8 cellular contexts compared by ENCODE assay signal in genomic region chr6:159074120-159074684, GRCh38. TPM values are rescaled to one million over a fixed set of nuclear protein-coding genes. Genes with fewer than 3 reads are reported as not detected.
DNase-seq lines count a peak whose midpoint lies in the region; ATAC-seq and TF ChIP-seq lines count a peak whose summit lies in the region.

No MANE protein-coding gene starts in this region.

- H3K4me3 Mint-ChIP-seq in WTC11: peak overlapping the region; percentile 90

- intact Hi-C loops in esophagus squamous epithelium (cut with DNase I): no loop called here

- TF ChIP-seq CTCF in AG10803 (conservative IDR thresholded peaks at IDR 0.05; ENCODE audit: low read length) (no peak), WTC11 (IDR thresholded peaks at IDR 0.05) (no peak), esophagus squamous epithelium (IDR thresholded peaks at IDR 0.05) (no peak)

- POLR2A ChIA-PET in WTC11 (lab: Charles Lee): no interaction called here

- peak overlapping the region; percentile 20; the same call in 1 of the 2 replicates for H3K4me3 ChIP-seq in AG10803 (ENCODE audit: low read length)
- peak overlapping the region in 1 of 4 donors; percentile 12 for H3K4me3 ChIP-seq in esophagus squamous epithelium

- no peaks in the 10 kb centered on the region for H3K36me3 Mint-ChIP-seq in WTC11

- H3K4me1 ChIP-seq in esophagus squamous epithelium: no peaks in the 10 kb centered on the region

- CTCF ChIA-PET in WTC11 (lab: Charles Lee): interaction anchor here (1.5 kb wide), 1 partner anchor 30 kb away, joined by 7 read pairs; no protein-coding TSS in a partner anchor

- ATAC-seq in WTC11 (peak; percentile 95), HG03159 (IDR thresholded peaks at IDR 0.05; ENCODE audit: unreplicated experiment) (no peak)

- peaks cover 28% of the 10 kb centered on the region for H3K27me3 Mint-ChIP-seq in WTC11 (ENCODE audit: low read depth)

- H3K4me1 Mint-ChIP-seq in WTC11: peaks cover 15% of the 10 kb centered on the region

- H3K27ac ChIP-seq in esophagus squamous epithelium: no peak overlapping the region

- peak; percentile 27 for DNase-seq in AG10803 (ENCODE audit: low read depth)
- DNase-seq in HT-29 (ENCODE audit: low spot score): peak; percentile 48
- no peak for DNase-seq in WTC11 (ENCODE audit: low spot score)
- peak; percentile 64 for DNase-seq in iPS DF 19.7 (ENCODE audit: low read depth, low spot score)
- no peak for DNase-seq in GOT3 (lab: John Stamatoyannopoulos, UW)
- no peak for DNase-seq in esophagus squamous epithelium (lab: John Stamatoyannopoulos, UW)
- no peak for DNase-seq in MV-4-11 (lab: John Stamatoyannopoulos, UW)

- no peaks in the 10 kb centered on the region for H3K9me3 Mint-ChIP-seq in WTC11

- no peak for TF ChIP-seq POLR2A in esophagus squamous epithelium (IDR thresholded peaks at IDR 0.05)

- H3K27ac Mint-ChIP-seq in WTC11: no peak overlapping the region

- no peaks in the 10 kb centered on the region for H3K36me3 ChIP-seq in esophagus squamous epithelium

- WGBS in esophagus squamous epithelium, 2 donors: 35 to 44% methylated on average over 3 of the region's 3 CpGs

- H3K9me3 ChIP-seq in esophagus squamous epithelium: no peaks in the 10 kb centered on the region

- peaks cover 0 to 59% (median 0%) of the 10 kb centered on the region in 4 donors for H3K27me3 ChIP-seq in esophagus squamous epithelium

TF ChIP-seq in WTC11, 78 proteins besides CTCF, POLR2A, EP300 and RAD21:
- TF ChIP-seq KAT7 (CRISPR knock-in tag; IDR thresholded peaks at IDR 0.05; ENCODE audit: borderline replicate concordance) (no peak), USF2 (CRISPR knock-in tag; IDR thresholded peaks at IDR 0.05) (peak; percentile 98), USF1 (CRISPR knock-in tag; IDR thresholded peaks at IDR 0.05) (peak; percentile 98), NFYB (CRISPR knock-in tag; conservative IDR thresholded peaks at IDR 0.05; ENCODE audit: low read depth) (peak; percentile 97)

RNA-seq across cellular contexts. Expression of gene TAGAP, which starts 29.4 kb away (rescaled TPM):
- 0.08 TPM in 1 of 2 replicates, not detected in the other for total RNA-seq in HT-29 (2014; rRNA removed; shearing (Covaris generic))
- 0.22 to 0.27 TPM (median 0.27 TPM) in 3 replicates for total RNA-seq in WTC11 (2021)
- 1 to 10 TPM in 3 of 4 donors, under 1 TPM in 1; 0.83 to 3.6 (median 2.4) TPM for total RNA-seq in esophagus squamous epithelium

Comparison
In these comparisons a context has a peak if more than half of its experiments do, and no peak if none do; other contexts are left out.
1. DNase-seq: peak in AG10803 (single experiment), HT-29 (single experiment) and iPS DF 19.7 (single experiment); none in WTC11 (single experiment), GOT3 (single experiment), esophagus squamous epithelium (single experiment) and MV-4-11 (single experiment).